In genomic region chr10:6353526-6353925, GRCh38 we compare ENCODE assay signal across 20 cellular contexts.
"Had no signal": no experiment of that assay in that cellular context is flagged by ENCODE, and none has a peak within 500 bp of the region (broad histone marks: within the 10 kb centered on the region; RNA-seq: fewer than 3 reads in every experiment).

No MANE protein-coding gene starts in this region.

- DNase-seq: activated CD4-positive, alpha-beta T cell treated with anti-CD3 and anti-CD28 coated beads for 1 hour; activated CD4-positive, alpha-beta T cell treated with anti-CD3 and anti-CD28 coated beads, Interleukin-2, amount 50 U/mL, for 4 hours; activated CD8-positive, alpha-beta memory T cell treated with anti-CD3 and anti-CD28 coated beads for 24 hours; activated CD8-positive, alpha-beta memory T cell treated with anti-CD3 and anti-CD28 coated beads, Interleukin-2, amount 50 U/mL, for 4 hours; activated naive CD8-positive, alpha-beta T cell treated with anti-CD3 and anti-CD28 coated beads, Interleukin-2, amount 10 ng/mL, durations not matched to agents 7 days and 5 days; activated T-cell treated with anti-CD3 and anti-CD28 coated beads, Interleukin-2, amount 50 U/mL, for 24 hours; amniotic stem cell; colonic mucosa; dorsolateral prefrontal cortex; effector memory CD8-positive, alpha-beta T cell; foreskin melanocyte; nucleus accumbens; stimulated activated CD4-positive, alpha-beta T cell treated with anti-CD3 and anti-CD28 coated beads, Interleukin-4, amount 100 ng/mL, for 4 hours; stimulated activated naive CD8-positive, alpha-beta T cell treated with anti-CD3 and anti-CD28 coated beads, Interleukin-15, Interleukin-2, amounts not matched to agents 100 U/mL and 50 U/mL, for 24 hours; thyroid gland; upper lobe of right lung; WERI-Rb-1 had no signal

- H3K27ac ChIP-seq: colonic mucosa, dorsolateral prefrontal cortex, right atrium auricular region, thyroid gland, upper lobe of right lung, WERI-Rb-1 had no signal

- H3K36me3 ChIP-seq: colonic mucosa, right atrium auricular region, thyroid gland, upper lobe of right lung, WERI-Rb-1 had no signal

- H3K4me1 ChIP-seq: colonic mucosa, right atrium auricular region, thyroid gland had no signal

- H3K4me3 ChIP-seq: colonic mucosa, dorsolateral prefrontal cortex, right atrium auricular region, thyroid gland, upper lobe of right lung had no signal

- ATAC-seq: activated T-helper 17 cell treated with anti-CD3 and anti-CD28 coated beads, Interleukin-2, amount 50 U/mL, for 72 hours; effector memory CD8-positive, alpha-beta T cell; esophagus mucosa; stimulated activated naive CD8-positive, alpha-beta T cell treated with anti-CD3 and anti-CD28 coated beads, Interleukin-15, Interleukin-2, amounts not matched to agents 100 U/mL and 50 U/mL, for 24 hours; upper lobe of right lung had no signal

- H3K9me3 ChIP-seq: colonic mucosa, thyroid gland, upper lobe of right lung had no signal

- H3K27me3 ChIP-seq: colonic mucosa, dorsolateral prefrontal cortex, right atrium auricular region, thyroid gland, upper lobe of right lung had no signal
